Comparison of ENCODE assay signal across 8 cellular contexts in genomic region chr3:46078712-46079400, GRCh38. TPM values are rescaled to one million over a fixed set of nuclear protein-coding genes. Genes with fewer than 3 reads are reported as not detected.
DNase-seq lines count a peak whose midpoint lies in the region; TF ChIP-seq lines count a peak whose summit lies in the region.

No MANE protein-coding gene starts in this region.

- H3K27me3 ChIP-seq in trophoblast cell (ENCODE audit: insufficient read depth, low read length) (no peaks in the 10 kb centered on the region), tibial nerve (no peaks in the 10 kb centered on the region)

- H3K23ac ChIP-seq in trophoblast cell (ENCODE audit: low read length): no peak overlapping the region

- no peak overlapping the region for H3K18ac ChIP-seq in trophoblast cell (ENCODE audit: low read length)

- H3K4ac ChIP-seq in trophoblast cell (ENCODE audit: low read depth, low read length): no peak overlapping the region

- no peak overlapping the region for H3K9ac ChIP-seq in SK-N-MC (ENCODE audit: insufficient read length)
- H3K9ac ChIP-seq in trophoblast cell (ENCODE audit: low read length): no peak overlapping the region

- no peak overlapping the region for H3K27ac ChIP-seq in SK-N-MC
- no peak overlapping the region for H3K27ac ChIP-seq in trophoblast cell (ENCODE audit: low read depth, low read length)
- no peak overlapping the region for H3K27ac ChIP-seq in tibial nerve

- H3K4me2 ChIP-seq in trophoblast cell (ENCODE audit: low read length): peak overlapping the region; percentile 58

- H2BK12ac ChIP-seq in trophoblast cell (ENCODE audit: low read length): no peak overlapping the region

- H3K14ac ChIP-seq in trophoblast cell (ENCODE audit: low read length): no peak overlapping the region

- H4K91ac ChIP-seq in trophoblast cell (ENCODE audit: low read depth, low read length): no peak overlapping the region

- H2BK5ac ChIP-seq in trophoblast cell (ENCODE audit: low read depth, low read length, poor library complexity): no peak overlapping the region

- H2AK5ac ChIP-seq in trophoblast cell (ENCODE audit: low read length): no peak overlapping the region

- H3K79me2 ChIP-seq in trophoblast cell (ENCODE audit: control insufficient read depth, insufficient read depth, low read length, poor library complexity): peaks cover 2% of the 10 kb centered on the region

- H3K9me3 ChIP-seq in SK-N-MC (ENCODE audit: low read depth, low read length) (no peaks in the 10 kb centered on the region), trophoblast cell (ENCODE audit: insufficient read depth, low read depth, low read length) (no peaks in the 10 kb centered on the region), tibial nerve (no peaks in the 10 kb centered on the region)

- in situ Hi-C loops in Caki2 (cut with HindIII; ENCODE audit: low pct_unique_long_range_greater_than_20kb, low sequenced_read_pairs): no loop called here

- no peak overlapping the region for H4K8ac ChIP-seq in trophoblast cell (ENCODE audit: low read depth, low read length)

- DNase-seq in Caki2 (ENCODE audit: low read depth): peak; percentile 68
- DNase-seq in GOT3 (lab: John Stamatoyannopoulos, UW): peak; percentile 67
- peak; percentile 77 for DNase-seq in NCI-H1092 treated with DMSO at 0.1 percent for 48 hours (lab: John Stamatoyannopoulos, UW)
- DNase-seq in SK-N-MC (ENCODE audit: low read depth, low spot score): peak; percentile 72
- DNase-seq in activated naive CD4-positive, alpha-beta T cell treated with Interleukin-2 at 50 U/mL for 16 hours: peak; percentile 87
- peak; percentile 81 for DNase-seq in glomerular endothelial cell (ENCODE audit: extremely low read depth, low read depth, low spot score)
- peak; percentile 93 to 100 for DNase-seq in trophoblast cell
- peak; percentile 96 to 100 for DNase-seq in tibial nerve (ENCODE audit: low spot score in 2 of 2)

- TF ChIP-seq CTCF in tibial nerve (IDR thresholded peaks at IDR 0.05): peak; percentile 90 to 99 (median 97)

- TF ChIP-seq EP300 in tibial nerve (IDR thresholded peaks at IDR 0.05): peak in 1 of 2 donors; percentile 36

- H3K36me3 ChIP-seq in SK-N-MC (ENCODE audit: insufficient read depth, low read length) (no peaks in the 10 kb centered on the region), trophoblast cell (ENCODE audit: control insufficient read depth in 1 of 2, insufficient read depth in 2 of 2, low read length in 2 of 2) (no peaks in the 10 kb centered on the region), tibial nerve (no peaks in the 10 kb centered on the region)

- TF ChIP-seq POLR2A in tibial nerve (IDR thresholded peaks at IDR 0.05): no peak

- H2AFZ ChIP-seq in trophoblast cell (ENCODE audit: insufficient read depth, low read length, poor library complexity): no peak overlapping the region

- H3K4me3 ChIP-seq in SK-N-MC (no peak overlapping the region), trophoblast cell (ENCODE audit: low read depth, low read length) (no peak overlapping the region), tibial nerve (peak overlapping the region in 1 of 4 donors; percentile 11)

- WGBS in trophoblast cell (ENCODE audit: extremely low coverage, insufficient coverage, insufficient read length): no CpG with 5 or more reads among the region's 11 CpGs
- WGBS in tibial nerve, 2 donors: 10 to 12% methylated on average over 11 of the region's 11 CpGs

- peaks cover 8% of the 10 kb centered on the region for H3K79me1 ChIP-seq in trophoblast cell (ENCODE audit: low read length)

- peaks cover 4 to 9% of the 10 kb centered on the region in 2 experiments for H3K4me1 ChIP-seq in trophoblast cell (ENCODE audit: control insufficient read depth in 1 of 2, insufficient read depth in 2 of 2, low read length in 2 of 2)
- peaks cover 0 to 25% (median 4%) of the 10 kb centered on the region in 4 donors for H3K4me1 ChIP-seq in tibial nerve

- H4K12ac ChIP-seq in trophoblast cell (ENCODE audit: low read depth, low read length): no peak overlapping the region

- H2BK120ac ChIP-seq in trophoblast cell (ENCODE audit: insufficient read depth, low read length, poor library complexity): no peak overlapping the region

RNA-seq across cellular contexts. Expression of gene XCR1, which starts 51.6 kb away (rescaled TPM):
- not detected in 2 replicates for total RNA-seq in Caki2 (2014; rRNA removed; shearing (Covaris generic); ENCODE audit: low replicate concordance)
- total RNA-seq in glomerular endothelial cell: not detected in 2 replicates
- 27.3 and 34.3 TPM in 2 replicates for polyA plus RNA-seq in trophoblast cell (2013)
- not detected for total RNA-seq in tibial nerve
